In the genomic region with DNA sequence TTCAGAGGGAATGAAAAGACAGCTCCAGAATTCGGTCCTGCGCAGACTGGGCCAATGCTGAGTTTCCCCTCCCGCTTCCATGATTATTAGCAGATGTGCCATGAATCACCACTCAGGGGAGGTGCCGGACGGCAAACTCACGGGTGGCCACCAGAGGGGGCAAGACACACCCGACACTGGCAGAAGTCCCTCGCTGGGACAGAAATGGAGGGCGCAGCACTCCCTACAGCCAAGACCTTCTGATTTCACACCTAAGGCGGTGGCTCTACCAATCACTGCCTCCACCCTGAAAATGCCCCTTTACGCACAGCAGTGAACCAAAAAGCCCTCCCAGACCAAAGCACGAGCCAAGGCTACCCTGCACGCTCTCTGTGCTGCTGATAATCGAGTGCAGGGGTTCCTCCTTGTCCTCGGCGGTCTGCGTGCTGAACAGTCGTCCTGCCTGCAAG, we compare ENCODE assay signal across 8 cellular contexts. TPM values are rescaled to one million over a fixed set of nuclear protein-coding genes. Genes with fewer than 3 reads are reported as not detected.
DNase-seq lines count a peak whose midpoint lies in the region; ATAC-seq and TF ChIP-seq lines count a peak whose summit lies in the region.

No MANE protein-coding gene starts in this region.

- no peak overlapping the region for H2AFZ ChIP-seq in trophoblast cell (ENCODE audit: insufficient read depth, low read length, poor library complexity)

- H3K79me2 ChIP-seq in trophoblast cell (ENCODE audit: control insufficient read depth, insufficient read depth, low read length, poor library complexity) = no peaks in the 10 kb centered on the region

- no peak overlapping the region for H4K12ac ChIP-seq in trophoblast cell (ENCODE audit: low read depth, low read length)

- peak; percentile 87 to 94 (median 88) for TF ChIP-seq CTCF in thyroid gland (IDR thresholded peaks at IDR 0.05)

- no peak overlapping the region for H4K8ac ChIP-seq in trophoblast cell (ENCODE audit: low read depth, low read length)

- H3K4me3 Mint-ChIP-seq in activated naive CD8-positive, alpha-beta T cell treated with anti-CD3 and anti-CD28 coated beads, Interleukin-2, amount 10 ng/mL, durations not matched to agents 7 days and 5 days = peak overlapping the region; percentile 16

- H3K4me2 ChIP-seq in trophoblast cell (ENCODE audit: low read length) = no peak overlapping the region

- no peak overlapping the region for H3K4me3 ChIP-seq in trophoblast cell (ENCODE audit: low read depth, low read length)
- peak overlapping the region in 1 of 3 donors; percentile 8 for H3K4me3 ChIP-seq in thyroid gland (replicated peaks in 1 of 3)

- intact Hi-C loops in Right ventricle myocardium inferior (cut with DNase I) = loop anchor here (2.0 kb wide), 1 partner anchor 190 kb away; the partner anchor contains the start of gene CREBBP
- intact Hi-C loops in thyroid gland (cut with DNase I) = loop anchor here (10.0 kb wide), 2 partner anchors 94 to 184 kb away; no protein-coding TSS in a partner anchor

- ATAC-seq in GM21447 (IDR thresholded peaks at IDR 0.05; ENCODE audit: unreplicated experiment) (peak; percentile 81), Right ventricle myocardium inferior (peak; percentile 94)
- peak; percentile 93 for ATAC-seq in activated naive CD8-positive, alpha-beta T cell treated with anti-CD3 and anti-CD28 coated beads, Interleukin-2, amount 10 ng/mL, durations not matched to agents 7 days and 5 days (ENCODE audit: low read depth)

- H2BK12ac ChIP-seq in trophoblast cell (ENCODE audit: low read length) = no peak overlapping the region

- no CpG with 5 or more reads among the region's 18 CpGs for WGBS in trophoblast cell (ENCODE audit: extremely low coverage, insufficient coverage, insufficient read length)
- WGBS in thyroid gland, 2 donors = 30 to 34% methylated on average over 17 to 18 of the region's 18 CpGs

- H3K9me3 ChIP-seq in trophoblast cell (ENCODE audit: insufficient read depth, low read depth, low read length) (no peaks in the 10 kb centered on the region), thyroid gland (no peaks in the 10 kb centered on the region)

- H3K4me1 ChIP-seq in trophoblast cell (ENCODE audit: control insufficient read depth in 1 of 2, insufficient read depth in 2 of 2, low read length in 2 of 2) (peaks cover 4 to 7% of the 10 kb centered on the region in 2 experiments), thyroid gland (peaks cover 0 to 11% of the 10 kb centered on the region in 2 donors)

- no peak overlapping the region for H3K9ac ChIP-seq in trophoblast cell (ENCODE audit: low read length)

- TF ChIP-seq POLR2A in thyroid gland (IDR thresholded peaks at IDR 0.05) = peak in 1 of 2 donors; percentile 13

- H3K36me3 ChIP-seq in trophoblast cell (ENCODE audit: control insufficient read depth in 1 of 2, insufficient read depth in 2 of 2, low read length in 2 of 2) (peaks cover 18 to 20% of the 10 kb centered on the region in 2 experiments), thyroid gland (peaks cover 7 to 11% of the 10 kb centered on the region in 2 donors)

- no peak overlapping the region for H3K23ac ChIP-seq in trophoblast cell (ENCODE audit: low read length)

- H3K79me1 ChIP-seq in trophoblast cell (ENCODE audit: low read length) = no peaks in the 10 kb centered on the region

- no peak overlapping the region for H4K91ac ChIP-seq in trophoblast cell (ENCODE audit: low read depth, low read length)

- no peaks in the 10 kb centered on the region for H3K9me3 Mint-ChIP-seq in activated naive CD8-positive, alpha-beta T cell treated with anti-CD3 and anti-CD28 coated beads, Interleukin-2, amount 10 ng/mL, durations not matched to agents 7 days and 5 days

- H3K4me1 Mint-ChIP-seq in activated naive CD8-positive, alpha-beta T cell treated with anti-CD3 and anti-CD28 coated beads, Interleukin-2, amount 10 ng/mL, durations not matched to agents 7 days and 5 days = peaks cover 9% of the 10 kb centered on the region

- H2BK120ac ChIP-seq in trophoblast cell (ENCODE audit: insufficient read depth, low read length, poor library complexity) = no peak overlapping the region

- peaks cover 19% of the 10 kb centered on the region for H3K36me3 Mint-ChIP-seq in activated naive CD8-positive, alpha-beta T cell treated with anti-CD3 and anti-CD28 coated beads, Interleukin-2, amount 10 ng/mL, durations not matched to agents 7 days and 5 days

- no peaks in the 10 kb centered on the region for H3K27me3 Mint-ChIP-seq in activated naive CD8-positive, alpha-beta T cell treated with anti-CD3 and anti-CD28 coated beads, Interleukin-2, amount 10 ng/mL, durations not matched to agents 7 days and 5 days

- no peak overlapping the region for H2AK5ac ChIP-seq in trophoblast cell (ENCODE audit: low read length)

- peak overlapping the region; percentile 76 for H3K27ac Mint-ChIP-seq in activated naive CD8-positive, alpha-beta T cell treated with anti-CD3 and anti-CD28 coated beads, Interleukin-2, amount 10 ng/mL, durations not matched to agents 7 days and 5 days

- peak; percentile 4 to 85 (median 78) for DNase-seq in C1 segment of cervical spinal cord (lab: John Stamatoyannopoulos, UW)
- DNase-seq in NCI-H1048 (lab: John Stamatoyannopoulos, UW) = peak; percentile 40
- peak; percentile 32 to 70 for DNase-seq in SW 1271 (lab: John Stamatoyannopoulos, UW)
- peak; percentile 86 for DNase-seq in activated naive CD8-positive, alpha-beta T cell treated with anti-CD3 and anti-CD28 coated beads, Interleukin-2, amount 10 ng/mL, durations not matched to agents 7 days and 5 days
- peak; percentile 94 for DNase-seq in Right ventricle myocardium inferior (ENCODE audit: missing footprints)
- peak; percentile 86 to 93 for DNase-seq in trophoblast cell
- DNase-seq in thyroid gland = peak; percentile 89 to 91

- no peak overlapping the region for H3K18ac ChIP-seq in trophoblast cell (ENCODE audit: low read length)

- no peak overlapping the region for H3K4ac ChIP-seq in trophoblast cell (ENCODE audit: low read depth, low read length)

- no peak overlapping the region for H3K27ac ChIP-seq in trophoblast cell (ENCODE audit: low read depth, low read length)
- H3K27ac ChIP-seq in thyroid gland = peak overlapping the region in 2 of 3 donors; percentile 5 to 25

- POLR2A ChIA-PET in activated naive CD8-positive, alpha-beta T cell treated with anti-CD3 and anti-CD28 coated beads, Interleukin-2, amount 10 ng/mL, durations not matched to agents 7 days and 5 days (lab: Charles Lee) = no interaction called here

- no peak overlapping the region for H3K14ac ChIP-seq in trophoblast cell (ENCODE audit: low read length)

- no peak overlapping the region for H2BK5ac ChIP-seq in trophoblast cell (ENCODE audit: low read depth, low read length, poor library complexity)

- H3K27me3 ChIP-seq in trophoblast cell (ENCODE audit: insufficient read depth, low read length) (no peaks in the 10 kb centered on the region), thyroid gland (no peaks in the 10 kb centered on the region)

RNA-seq across cellular contexts. Expression of gene TRAP1, which starts 26.8 kb away (rescaled TPM):
- total RNA-seq in activated naive CD8-positive, alpha-beta T cell treated with anti-CD3 and anti-CD28 coated beads, Interleukin-2, amount 10 ng/mL, durations not matched to agents 7 days and 5 days = 100 to 1,000 TPM; 116 to 121 TPM
- total RNA-seq in Right ventricle myocardium inferior (134 TPM), thyroid gland (10 to 100 TPM; 37.3 to 58.3 (median 53.9) TPM)
- 79.9 and 81.1 TPM in 2 replicates for polyA plus RNA-seq in trophoblast cell (2013)

RNA-seq across cellular contexts. Expression of gene DNASE1, which starts 36.0 kb away (rescaled TPM):
- total RNA-seq in activated naive CD8-positive, alpha-beta T cell treated with anti-CD3 and anti-CD28 coated beads, Interleukin-2, amount 10 ng/mL, durations not matched to agents 7 days and 5 days = 10 to 100 TPM; 49.6 to 53.9 TPM
- total RNA-seq in Right ventricle myocardium inferior (7.5 TPM), thyroid gland (10 to 100 TPM; 18.1 to 33.2 (median 25.0) TPM)
- polyA plus RNA-seq in trophoblast cell (2013) = 10.6 and 11.7 TPM in 2 replicates

Comparison
In these comparisons a context has a peak if more than half of its experiments do, and no peak if none do; other contexts are left out.
1. DNase-seq: peak in every context shown above with its lines; median percentile 94 in Right ventricle myocardium inferior; 90 in thyroid gland; 90 in trophoblast cell; 86 in activated naive CD8-positive, alpha-beta T cell treated with anti-CD3 and anti-CD28 coated beads, Interleukin-2, amount 10 ng/mL, durations not matched to agents 7 days and 5 days; 78 in C1 segment of cervical spinal cord; 51 in SW 1271; 40 in NCI-H1048.